21 cellular contexts compared by ENCODE assay signal in genomic region chr7:94277236-94277635, GRCh38.
DNase-seq lines count a peak whose midpoint lies in the region; ATAC-seq and TF ChIP-seq lines count a peak whose summit lies in the region.
"Had no signal": no experiment of that assay in that cellular context is flagged by ENCODE, and none has a peak within 500 bp of the region (broad histone marks: within the 10 kb centered on the region; RNA-seq: fewer than 3 reads in every experiment).

No MANE protein-coding gene starts in this region.

- H3K9ac ChIP-seq in SK-N-SH, result no peak overlapping the region
- no peak overlapping the region for H3K9ac ChIP-seq in PC-3 (ENCODE audit: low read length)
- H3K9ac ChIP-seq: BLaER1 had no signal

- H3K9me2 ChIP-seq in SK-N-SH, result no peaks in the 10 kb centered on the region
- no peaks in the 10 kb centered on the region for H3K9me2 ChIP-seq in PC-3 (replicated peaks; ENCODE audit: low read length)

- peaks cover 7% of the 10 kb centered on the region for H3K4me1 Mint-ChIP-seq in activated T-helper 2 cell treated with anti-CD3 and anti-CD28 coated beads, Interferon-gamma antibody, Interleukin-2, Interleukin-4, amounts not matched to agents 10 μg/mL and 5 μg/mL and 100 μg/mL, durations not matched to agents 14 hours and 24 hours and 36 hours (ENCODE audit: low read depth)
- H3K4me1 Mint-ChIP-seq: T-cell had no signal

- H2AFZ ChIP-seq in SK-N-SH (ENCODE audit: low read depth) (no peak overlapping the region), PC-3 (ENCODE audit: low read length) (no peak overlapping the region)

- CTCF ChIA-PET in SK-N-SH (lab: Yijun Ruan, JAX), result interaction anchor here (0.8 to 5.9 kb wide), 16 partner anchors 9 to 1049 kb away, joined by 3 to 53 read pairs (median 4); partner anchors contain the start of gene SGCE
- CTCF ChIA-PET in PC-3 (lab: Charles Lee), result interaction anchor here (0.7 kb wide), 1 partner anchor 8 kb away, joined by 3 read pairs; no protein-coding TSS in a partner anchor

- H3K27me3 Mint-ChIP-seq in activated T-helper 2 cell treated with anti-CD3 and anti-CD28 coated beads, Interferon-gamma antibody, Interleukin-2, Interleukin-4, amounts not matched to agents 10 μg/mL and 5 μg/mL and 100 μg/mL, durations not matched to agents 14 hours and 24 hours and 36 hours (ENCODE audit: low read depth), result peaks cover 24% of the 10 kb centered on the region

- no peaks in the 10 kb centered on the region for H3K9me3 Mint-ChIP-seq in activated T-helper 2 cell treated with anti-CD3 and anti-CD28 coated beads, Interferon-gamma antibody, Interleukin-2, Interleukin-4, amounts not matched to agents 10 μg/mL and 5 μg/mL and 100 μg/mL, durations not matched to agents 14 hours and 24 hours and 36 hours
- H3K9me3 Mint-ChIP-seq: CD4-positive, alpha-beta T cell; T-cell had no signal

- TF ChIP-seq CTCF in SK-N-SH (IDR thresholded peaks at IDR 0.05), result no peak
- no peak for TF ChIP-seq CTCF in PC-3 (conservative IDR thresholded peaks at IDR 0.05; ENCODE audit: low read depth, low read length)
- no peak for TF ChIP-seq CTCF in choroid plexus epithelial cell (conservative IDR thresholded peaks at IDR 0.05; ENCODE audit: low read depth, low read length)

- no peaks in the 10 kb centered on the region for H3F3A ChIP-seq in SK-N-SH (replicated peaks; ENCODE audit: insufficient read depth)
- no peaks in the 10 kb centered on the region for H3F3A ChIP-seq in PC-3 (ENCODE audit: low read length, unreplicated experiment)

- ATAC-seq in SK-N-SH treated with all-trans-retinoic acid at 6 μM for 48 hours (peak; percentile 34), PC-3 (peak; percentile 31), GM21717 (IDR thresholded peaks at IDR 0.05; ENCODE audit: unreplicated experiment) (no peak)
- ATAC-seq: T-cell had no signal

- H3K79me2 ChIP-seq in SK-N-SH (ENCODE audit: insufficient read depth) (no peaks in the 10 kb centered on the region), PC-3 (ENCODE audit: low read length) (no peaks in the 10 kb centered on the region)

- no TSS peak for BruUV-seq in PC-3 (replicated peaks; lab: Mats Ljungman, UMichigan)

- H3K9me3 ChIP-seq in SK-N-SH, result no peaks in the 10 kb centered on the region
- H3K9me3 ChIP-seq in PC-3 (ENCODE audit: low read length), result no peaks in the 10 kb centered on the region
- H3K9me3 ChIP-seq: BLaER1 had no signal

- no peak overlapping the region for H3K4me2 ChIP-seq in SK-N-SH
- H3K4me2 ChIP-seq in PC-3 (ENCODE audit: low read length), result no peak overlapping the region
- H3K4me2 ChIP-seq: BLaER1 had no signal

- H3K4me3 Mint-ChIP-seq in activated T-helper 2 cell treated with anti-CD3 and anti-CD28 coated beads, Interferon-gamma antibody, Interleukin-2, Interleukin-4, amounts not matched to agents 10 μg/mL and 5 μg/mL and 100 μg/mL, durations not matched to agents 14 hours and 24 hours and 36 hours (ENCODE audit: low read depth), result no peak overlapping the region
- H3K4me3 Mint-ChIP-seq: CD4-positive, alpha-beta T cell; T-cell had no signal

- H3K4me1 ChIP-seq in SK-N-SH (ENCODE audit: control insufficient read depth in 1 of 2, insufficient read depth in 2 of 2, low read depth in 1 of 2, low read length in 1 of 2) (peaks cover 0 to 16% of the 10 kb centered on the region in 2 experiments; a peak in 2 of 4 replicates), PC-3 (ENCODE audit: insufficient read depth, low read length) (no peaks in the 10 kb centered on the region)

- H3K27ac ChIP-seq in SK-N-SH (ENCODE audit: low read depth in 2 of 2, low read length in 1 of 2), result peak overlapping the region in 1 of 2 experiments; percentile 94; a peak in 2 of 4 replicates
- no peak overlapping the region for H3K27ac ChIP-seq in PC-3 (ENCODE audit: low read length)
- H3K27ac ChIP-seq: 22Rv1, BLaER1, SK-N-MC had no signal

- H3K4me3 ChIP-seq in SK-N-SH (ENCODE audit: low read depth in 2 of 2, low read length in 1 of 2), result no peak overlapping the region
- no peak overlapping the region for H3K4me3 ChIP-seq in PC-3 (ENCODE audit: low read length)
- no peak overlapping the region for H3K4me3 ChIP-seq in choroid plexus epithelial cell (ENCODE audit: low read depth, low read length)
- H3K4me3 ChIP-seq: BLaER1, K562, SK-N-MC had no signal

- DNase-seq in SK-N-SH (no peak), PC-3 (no peak), choroid plexus epithelial cell (ENCODE audit: low read depth) (peak; percentile 64), HuH-7.5 (ENCODE audit: low spot score) (no peak)
- DNase-seq in activated T-helper 2 cell treated with anti-CD3 and anti-CD28 coated beads, Interferon-gamma antibody, Interleukin-2, Interleukin-4, amounts not matched to agents 10 μg/mL and 5 μg/mL and 100 μg/mL, durations not matched to agents 14 hours and 24 hours and 36 hours (ENCODE audit: low spot score), result no peak
- no peak for DNase-seq in activated CD8-positive, alpha-beta memory T cell treated with anti-CD3 and anti-CD28 coated beads for 24 hours
- DNase-seq: CD4-positive, alpha-beta T cell; DMS79 treated with DMSO at 0.1 percent for 48 hours; NCI-H1092; NCI-H1436 treated with DMSO at 0.1 percent for 48 hours; NCI-H2029; NCI-H524 treated with DMSO at 0.1 percent for 48 hours; RPMI8226; SHP77 treated with DMSO at 0.1 percent for 48 hours; T-cell had no signal

- POLR2A ChIA-PET in SK-N-SH (lab: Yijun Ruan, JAX), result no interaction called here
- POLR2A ChIA-PET in PC-3 (lab: Charles Lee; ENCODE audit: unreplicated experiment), result no interaction called here

- WGBS in SK-N-SH (ENCODE audit: low lambda C conversion rate), result 96% methylated on average over 4 of the region's 4 CpGs

- TF ChIP-seq EP300 in SK-N-SH (IDR thresholded peaks at IDR 0.05; ENCODE audit: borderline replicate concordance in 1 of 2, low read depth in 1 of 2, low read length in 1 of 2), result no peak

- no peak for TF ChIP-seq RAD21 in SK-N-SH (IDR thresholded peaks at IDR 0.05; ENCODE audit: low read length)

- no peak overlapping the region for H3K27ac Mint-ChIP-seq in activated T-helper 2 cell treated with anti-CD3 and anti-CD28 coated beads, Interferon-gamma antibody, Interleukin-2, Interleukin-4, amounts not matched to agents 10 μg/mL and 5 μg/mL and 100 μg/mL, durations not matched to agents 14 hours and 24 hours and 36 hours
- H3K27ac Mint-ChIP-seq: CD4-positive, alpha-beta T cell; T-cell had no signal

- H4K20me1 ChIP-seq in SK-N-SH (ENCODE audit: insufficient read depth), result no peaks in the 10 kb centered on the region
- H4K20me1 ChIP-seq in PC-3 (ENCODE audit: low read length), result no peaks in the 10 kb centered on the region
- H4K20me1 ChIP-seq: BLaER1 had no signal

- peaks cover 0 to 4% of the 10 kb centered on the region in 2 experiments for H3K36me3 ChIP-seq in SK-N-SH (replicated peaks in 1 of 2; ENCODE audit: control insufficient read depth in 1 of 2, insufficient read depth in 2 of 2, low read length in 1 of 2)
- no peaks in the 10 kb centered on the region for H3K36me3 ChIP-seq in PC-3 (ENCODE audit: low read depth, low read length)
- H3K36me3 ChIP-seq: BLaER1 had no signal

- H3K27me3 ChIP-seq in SK-N-SH (ENCODE audit: insufficient read depth), result no peaks in the 10 kb centered on the region
- peaks cover 36% of the 10 kb centered on the region; the same call in 1 of the 2 replicates for H3K27me3 ChIP-seq in PC-3 (ENCODE audit: low read length)
- H3K27me3 ChIP-seq: BLaER1 had no signal

- no peaks in the 10 kb centered on the region for H3K36me3 Mint-ChIP-seq in activated T-helper 2 cell treated with anti-CD3 and anti-CD28 coated beads, Interferon-gamma antibody, Interleukin-2, Interleukin-4, amounts not matched to agents 10 μg/mL and 5 μg/mL and 100 μg/mL, durations not matched to agents 14 hours and 24 hours and 36 hours (ENCODE audit: low read depth)
- H3K36me3 Mint-ChIP-seq: T-cell had no signal

- intact Hi-C loops in PC-3 (cut with micrococcal nuclease), result loop anchor here (2.0 to 5.0 kb wide), 5 partner anchors 170 to 655 kb away; partner anchors contain the start of gene TFPI2
- intact Hi-C loops in activated T-helper 2 cell treated with anti-CD3 and anti-CD28 coated beads, Interferon-gamma antibody, Interleukin-2, Interleukin-4, amounts not matched to agents 10 μg/mL and 5 μg/mL and 100 μg/mL, durations not matched to agents 14 hours and 24 hours and 36 hours (cut with micrococcal nuclease), result loop anchor here (5.0 to 10.0 kb wide), 2 partner anchors 372 to 480 kb away; partner anchors contain the start of gene GNGT1

TF ChIP-seq in SK-N-SH treated with all-trans-retinoic acid at 6 μM for 48 hours, 23 proteins besides CTCF, POLR2A, EP300 and RAD21:
- no peak for TF ChIP-seq TCF4 (CRISPR knock-in tag; IDR thresholded peaks at IDR 0.05; ENCODE audit: borderline replicate concordance)

TF ChIP-seq in SK-N-SH, 30 proteins besides CTCF, POLR2A, EP300 and RAD21 (continues in another document):
- no peak for TF ChIP-seq IRF3 (IDR thresholded peaks at IDR 0.05; ENCODE audit: low read depth, low read length)
- no peak for TF ChIP-seq MXI1 (IDR thresholded peaks at IDR 0.05; ENCODE audit: low read depth, low read length)
- no peak for TF ChIP-seq SIN3A (IDR thresholded peaks at IDR 0.05; ENCODE audit: borderline replicate concordance, low read depth, low read length)
- no peak for TF ChIP-seq NRF1 (IDR thresholded peaks at IDR 0.05; ENCODE audit: low read depth, low read length)
- TF ChIP-seq MAX (IDR thresholded peaks at IDR 0.05; ENCODE audit: low read depth), result no peak
- TF ChIP-seq TAF1 (IDR thresholded peaks at IDR 0.05; ENCODE audit: borderline replicate concordance, low read depth, low read length), result no peak
- TF ChIP-seq RCOR1 (IDR thresholded peaks at IDR 0.05; ENCODE audit: low read length), result no peak
- TF ChIP-seq SMC3 (IDR thresholded peaks at IDR 0.05; ENCODE audit: low read depth, low read length), result no peak
